2 cellular contexts compared by ENCODE assay signal in genomic region chr4:81162752-81163458, GRCh38.
TF ChIP-seq lines count a peak whose summit lies in the region.

No MANE protein-coding gene starts in this region.

TF ChIP-seq in IMR-90, 13 proteins besides CTCF, POLR2A, EP300 and RAD21 (continued from another document):
- TF ChIP-seq USF2 (IDR thresholded peaks at IDR 0.05; ENCODE audit: low read depth, low read length) (no peak), CEBPB (IDR thresholded peaks at IDR 0.05; ENCODE audit: low read depth, low read length) (no peak), FOS (IDR thresholded peaks at IDR 0.05; ENCODE audit: low read depth, low read length) (no peak), SMC3 (IDR thresholded peaks at IDR 0.05; ENCODE audit: low read depth, low read length) (no peak), BHLHE40 (IDR thresholded peaks at IDR 0.05; ENCODE audit: low read depth, low read length) (no peak), MAFK (IDR thresholded peaks at IDR 0.05; ENCODE audit: low read depth, low read length) (no peak), MAZ (IDR thresholded peaks at IDR 0.05; ENCODE audit: borderline replicate concordance, low read depth, low read length) (no peak), CHD1 (IDR thresholded peaks at IDR 0.05; ENCODE audit: low read depth, low read length) (no peak), MXI1 (IDR thresholded peaks at IDR 0.05; ENCODE audit: borderline replicate concordance, low read depth, low read length) (no peak), RCOR1 (IDR thresholded peaks at IDR 0.05; ENCODE audit: insufficient replicate concordance, low read length) (no peak), RFX5 (IDR thresholded peaks at IDR 0.05; ENCODE audit: low read depth, low read length) (no peak)

TF ChIP-seq in HEK293T, 16 proteins besides CTCF, POLR2A, EP300 and RAD21 (continued from another document):
- no peak for TF ChIP-seq FOXM1 (IDR thresholded peaks at IDR 0.05; ENCODE audit: borderline replicate concordance)
- no peak for TF ChIP-seq NFRKB (IDR thresholded peaks at IDR 0.05)
- no peak for TF ChIP-seq SP1 (IDR thresholded peaks at IDR 0.05)
